ENCODE assay signal across 24 cellular contexts in genomic region chr2:12090072-12090471, GRCh38.
"Had no signal": no experiment of that assay in that cellular context is flagged by ENCODE, and none has a peak within 500 bp of the region (broad histone marks: within the 10 kb centered on the region; RNA-seq: fewer than 3 reads in every experiment).

No MANE protein-coding gene starts in this region.

- DNase-seq: activated CD4-positive, alpha-beta memory T cell treated with anti-CD3 and anti-CD28 coated beads for 36 hours; activated CD4-positive, alpha-beta T cell treated with anti-CD3 and anti-CD28 coated beads for 36 hours; activated CD4-positive, alpha-beta T cell treated with anti-CD3 and anti-CD28 coated beads, Interleukin-2, amount 10 ng/mL, durations not matched to agents 24 days and 14 days; activated CD4-positive, CD25-positive, alpha-beta regulatory T cell; activated CD4-positive, CD25-positive, alpha-beta regulatory T cell treated with anti-CD3 and anti-CD28 coated beads, Interleukin-2, amount 50 U/mL, for 72 hours; activated CD8-positive, alpha-beta memory T cell treated with anti-CD3 and anti-CD28 coated beads, Interleukin-2, amount 10 ng/mL, durations not matched to agents 7 days and 5 days; activated CD8-positive, alpha-beta memory T cell treated with anti-CD3 and anti-CD28 coated beads, Interleukin-2, amount 50 U/mL, for 4 hours; activated CD8-positive, alpha-beta T cell treated with anti-CD3 and anti-CD28 coated beads, Interleukin-2, amount 10 ng/mL, durations not matched to agents 7 days and 5 days; activated effector memory CD4-positive, alpha-beta T cell treated with anti-CD3 and anti-CD28 coated beads, Interleukin-2, amount 50 U/mL, for 16 hours; activated naive CD4-positive, alpha-beta T cell treated with anti-CD3 and anti-CD28 coated beads for 36 hours; activated naive CD8-positive, alpha-beta T cell treated with anti-CD3 and anti-CD28 coated beads for 36 hours; activated naive CD8-positive, alpha-beta T cell treated with anti-CD3 and anti-CD28 coated beads, Interleukin-2, amount 50 U/mL, for 24 hours; activated T-cell treated with anti-CD3 and anti-CD28 coated beads, Interleukin-2, amount 50 U/mL, for 1 hour; activated T-cell treated with anti-CD3 and anti-CD28 coated beads, Interleukin-2, amount 50 U/mL, for 48 hours; adrenal gland; brain microvascular endothelial cell; dorsolateral prefrontal cortex; effector memory CD4-positive, alpha-beta T cell; endodermal cell; foreskin fibroblast; head of caudate nucleus; T-helper 2 cell had no signal

- H3K4me1 ChIP-seq: adrenal gland had no signal

- ATAC-seq: activated CD4-positive, alpha-beta T cell treated with anti-CD3 and anti-CD28 coated beads for 36 hours; activated CD8-positive, alpha-beta memory T cell treated with anti-CD3 and anti-CD28 coated beads, Interleukin-2, amount 10 ng/mL, durations not matched to agents 7 days and 5 days; activated CD8-positive, alpha-beta T cell treated with anti-CD3 and anti-CD28 coated beads, Interleukin-2, amount 10 ng/mL, durations not matched to agents 7 days and 5 days; activated naive CD8-positive, alpha-beta T cell treated with anti-CD3 and anti-CD28 coated beads, Interleukin-2, amount 50 U/mL, for 24 hours; esophagus mucosa had no signal

- H3K27me3 ChIP-seq: adrenal gland, brain microvascular endothelial cell had no signal

- H3K27ac ChIP-seq: adrenal gland, brain microvascular endothelial cell, coronary artery, dorsolateral prefrontal cortex had no signal

- H3K36me3 ChIP-seq: adrenal gland, brain microvascular endothelial cell had no signal

- H3K9me3 ChIP-seq: adrenal gland had no signal

- H3K4me3 ChIP-seq: adrenal gland, coronary artery, dorsolateral prefrontal cortex had no signal
